ENCODE assay signal across 21 cellular contexts in genomic region chr19:53992211-53992610, GRCh38. TPM values are rescaled to one million over a fixed set of nuclear protein-coding genes. Genes with fewer than 3 reads are reported as not detected.
A peak's percentile ranks its signal among the peaks of the same experiment; 100 is the strongest.
DNase-seq lines count a peak whose midpoint lies in the region; ATAC-seq and TF ChIP-seq lines count a peak whose summit lies in the region.
"Had no signal": no experiment of that assay in that cellular context is flagged by ENCODE, and none has a peak within 500 bp of the region (broad histone marks: within the 10 kb centered on the region; RNA-seq: fewer than 3 reads in every experiment).

No MANE protein-coding gene starts in this region.

- H2AFZ ChIP-seq in PC-9, result peak overlapping the region; percentile 86

- H4K20me1 ChIP-seq in PC-9 (ENCODE audit: insufficient read depth), result no peaks in the 10 kb centered on the region

- peaks cover 31% of the 10 kb centered on the region for H3K79me2 ChIP-seq in PC-9 (ENCODE audit: low read depth)

- H3K9me3 ChIP-seq in PC-9 (ENCODE audit: insufficient read depth, low read depth) (no peaks in the 10 kb centered on the region), iPS-15b (ENCODE audit: control insufficient read depth, insufficient read depth, low read length) (no peaks in the 10 kb centered on the region), psoas muscle (no peaks in the 10 kb centered on the region)
- H3K9me3 ChIP-seq: gastroesophageal sphincter, tibial artery had no signal

- TF ChIP-seq CTCF in PC-9 (conservative IDR thresholded peaks at IDR 0.05), result no peak
- no peak for TF ChIP-seq CTCF in psoas muscle (IDR thresholded peaks at IDR 0.05)

- H3K27ac Mint-ChIP-seq in activated T-helper 1 cell treated with anti-CD3 and anti-CD28 coated beads, Interleukin-12 subunit alpha, Interleukin-12 subunit beta, Interleukin-2, Interleukin-4 antibody, amounts not matched to agents 30 ng/mL and 10 ng/mL and 1 ng/mL, durations not matched to agents 14 hours and 24 hours and 36 hours, result no peak overlapping the region
- H3K27ac Mint-ChIP-seq: activated naive CD8-positive, alpha-beta T cell treated with anti-CD3 and anti-CD28 coated beads, Interleukin-2, amount 50 U/mL, for 24 hours; CD4-positive, CD25-positive, alpha-beta regulatory T cell had no signal

- no peaks in the 10 kb centered on the region for H3K9me2 ChIP-seq in PC-9 (ENCODE audit: insufficient read depth)

- H3K4me2 ChIP-seq in PC-9, result peak overlapping the region; percentile 99

- POLR2A ChIA-PET in PC-9 (lab: Charles Lee; ENCODE audit: unreplicated experiment), result no interaction called here

- ATAC-seq in psoas muscle (no peak), GM21447 (IDR thresholded peaks at IDR 0.05; ENCODE audit: unreplicated experiment) (no peak)
- ATAC-seq: activated naive CD8-positive, alpha-beta T cell treated with anti-CD3 and anti-CD28 coated beads, Interleukin-2, amount 50 U/mL, for 24 hours; gastroesophageal sphincter had no signal

- peak overlapping the region; percentile 69 for H3K27ac ChIP-seq in PC-9
- peak overlapping the region; percentile 96 for H3K27ac ChIP-seq in psoas muscle
- H3K27ac ChIP-seq: 22Rv1, gastroesophageal sphincter, tibial artery had no signal

- DNase-seq in NCI-H345 treated with DMSO at 0.1 percent for 48 hours (lab: John Stamatoyannopoulos, UW; ENCODE audit: unreplicated experiment) (peak; percentile 1), NCI-H345 (lab: John Stamatoyannopoulos, UW) (no peak), PC-9 (no peak), psoas muscle (no peak), AML-193 (lab: John Stamatoyannopoulos, UW) (no peak)
- DNase-seq in activated T-helper 1 cell treated with anti-CD3 and anti-CD28 coated beads, Interleukin-12 subunit alpha, Interleukin-12 subunit beta, Interleukin-2, Interleukin-4 antibody, amounts not matched to agents 30 ng/mL and 10 ng/mL and 1 ng/mL, durations not matched to agents 14 hours and 24 hours and 36 hours (ENCODE audit: low spot score), result no peak
- DNase-seq: activated CD4-positive, alpha-beta T cell treated with anti-CD3 and anti-CD28 coated beads for 1 hour; activated naive CD8-positive, alpha-beta T cell treated with anti-CD3 and anti-CD28 coated beads, Interleukin-2, amount 50 U/mL, for 24 hours; CD4-positive, CD25-positive, alpha-beta regulatory T cell; central memory CD4-positive, alpha-beta T cell; NCI-H2107; NCI-H82; stimulated activated CD4-positive, alpha-beta T cell treated with anti-CD3 and anti-CD28 coated beads, Interleukin-4, amount 100 ng/mL, for 1 hour; stimulated activated CD8-positive, alpha-beta memory T cell treated with anti-CD3 and anti-CD28 coated beads, Interleukin-4, amount 100 ng/mL, for 48 hours; T-helper 2 cell; tibial artery had no signal

- H3K27me3 ChIP-seq in PC-9 (ENCODE audit: insufficient read depth, low read depth), result no peaks in the 10 kb centered on the region
- peaks cover 40% of the 10 kb centered on the region for H3K27me3 ChIP-seq in iPS-15b (ENCODE audit: control insufficient read depth, insufficient read depth, low read length)
- peaks cover 0 to 6% (median 0%) of the 10 kb centered on the region in 3 donors for H3K27me3 ChIP-seq in psoas muscle (ENCODE audit: insufficient read depth in 3 of 3, low read length in 2 of 3)

- peaks cover 39% of the 10 kb centered on the region for H3F3A ChIP-seq in PC-9 (ENCODE audit: insufficient read depth, low read depth)

- no peak overlapping the region for H3K4me3 Mint-ChIP-seq in activated T-helper 1 cell treated with anti-CD3 and anti-CD28 coated beads, Interleukin-12 subunit alpha, Interleukin-12 subunit beta, Interleukin-2, Interleukin-4 antibody, amounts not matched to agents 30 ng/mL and 10 ng/mL and 1 ng/mL, durations not matched to agents 14 hours and 24 hours and 36 hours
- H3K4me3 Mint-ChIP-seq: activated naive CD8-positive, alpha-beta T cell treated with anti-CD3 and anti-CD28 coated beads, Interleukin-2, amount 50 U/mL, for 24 hours had no signal

- H3K4me1 Mint-ChIP-seq in activated T-helper 1 cell treated with anti-CD3 and anti-CD28 coated beads, Interleukin-12 subunit alpha, Interleukin-12 subunit beta, Interleukin-2, Interleukin-4 antibody, amounts not matched to agents 30 ng/mL and 10 ng/mL and 1 ng/mL, durations not matched to agents 14 hours and 24 hours and 36 hours (ENCODE audit: low read depth), result no peaks in the 10 kb centered on the region

- peak overlapping the region; percentile 94 for H3K4me3 ChIP-seq in PC-9
- peak overlapping the region; percentile 43 for H3K4me3 ChIP-seq in iPS-15b (ENCODE audit: low read depth, low read length)
- H3K4me3 ChIP-seq in psoas muscle, result peak overlapping the region; percentile 84

- H3K4me1 ChIP-seq in PC-9 (replicated peaks; ENCODE audit: insufficient read depth) (peaks cover 37% of the 10 kb centered on the region), iPS-15b (ENCODE audit: control insufficient read depth, insufficient read depth, low read length) (peaks cover 3% of the 10 kb centered on the region), psoas muscle (peaks cover 9% of the 10 kb centered on the region)

- CTCF ChIA-PET in PC-9 (lab: Charles Lee), result no interaction called here

- H3K36me3 ChIP-seq in PC-9 (ENCODE audit: low read depth) (no peaks in the 10 kb centered on the region), iPS-15b (ENCODE audit: control insufficient read depth, insufficient read depth, low read length) (no peaks in the 10 kb centered on the region), psoas muscle (ENCODE audit: insufficient read depth in 1 of 2, low read depth in 1 of 2) (no peaks in the 10 kb centered on the region)
- H3K36me3 ChIP-seq: gastroesophageal sphincter, tibial artery had no signal

- WGBS in psoas muscle, 3 donors, result 59 to 67% (median 60%) methylated on average over 9 of the region's 9 CpGs

- no peaks in the 10 kb centered on the region for H3K9me3 Mint-ChIP-seq in activated T-helper 1 cell treated with anti-CD3 and anti-CD28 coated beads, Interleukin-12 subunit alpha, Interleukin-12 subunit beta, Interleukin-2, Interleukin-4 antibody, amounts not matched to agents 30 ng/mL and 10 ng/mL and 1 ng/mL, durations not matched to agents 14 hours and 24 hours and 36 hours
- H3K9me3 Mint-ChIP-seq: activated naive CD8-positive, alpha-beta T cell treated with anti-CD3 and anti-CD28 coated beads, Interleukin-2, amount 50 U/mL, for 24 hours had no signal

- intact Hi-C loops in PC-9 (cut with micrococcal nuclease; ENCODE audit: unreplicated experiment), result no loop called here
- intact Hi-C loops in psoas muscle (cut with DNase I), result no loop called here
- intact Hi-C loops in activated T-helper 1 cell treated with anti-CD3 and anti-CD28 coated beads, Interleukin-12 subunit alpha, Interleukin-12 subunit beta, Interleukin-2, Interleukin-4 antibody, amounts not matched to agents 30 ng/mL and 10 ng/mL and 1 ng/mL, durations not matched to agents 14 hours and 24 hours and 36 hours (cut with micrococcal nuclease), result no loop called here

- BruUV-seq in PC-9 (replicated peaks; lab: Mats Ljungman, UMichigan), result TSS peak; percentile 70

- no peak overlapping the region for H3K9ac ChIP-seq in iPS-15b (ENCODE audit: low read depth, low read length)

- H3K27me3 Mint-ChIP-seq in activated T-helper 1 cell treated with anti-CD3 and anti-CD28 coated beads, Interleukin-12 subunit alpha, Interleukin-12 subunit beta, Interleukin-2, Interleukin-4 antibody, amounts not matched to agents 30 ng/mL and 10 ng/mL and 1 ng/mL, durations not matched to agents 14 hours and 24 hours and 36 hours (ENCODE audit: insufficient read depth), result peaks cover 12% of the 10 kb centered on the region

- no peaks in the 10 kb centered on the region for H3K36me3 Mint-ChIP-seq in activated T-helper 1 cell treated with anti-CD3 and anti-CD28 coated beads, Interleukin-12 subunit alpha, Interleukin-12 subunit beta, Interleukin-2, Interleukin-4 antibody, amounts not matched to agents 30 ng/mL and 10 ng/mL and 1 ng/mL, durations not matched to agents 14 hours and 24 hours and 36 hours (ENCODE audit: low read depth)
- H3K36me3 Mint-ChIP-seq: CD4-positive, CD25-positive, alpha-beta regulatory T cell had no signal

RNA-seq across cellular contexts. Expression of gene CACNG6, which starts 0.8 kb away (rescaled TPM):
- 11.5 and 18.7 TPM in 2 replicates for total RNA-seq in PC-9 (2021)
- total RNA-seq in psoas muscle, result 10 to 100 TPM; 18.4 to 33.1 (median 28.5) TPM
- polyA plus RNA-seq in psoas muscle, result 10 to 100 TPM in 2 of 3 donors, 1 to 10 TPM in 1; 2.1 to 20.4 (median 19.0) TPM
- total RNA-seq in activated T-helper 1 cell treated with anti-CD3 and anti-CD28 coated beads, Interleukin-12 subunit alpha, Interleukin-12 subunit beta, Interleukin-2, Interleukin-4 antibody, amounts not matched to agents 30 ng/mL and 10 ng/mL and 1 ng/mL, durations not matched to agents 14 hours and 24 hours and 36 hours, result not detected in 2 replicates
- total RNA-seq: CD4-positive, CD25-positive, alpha-beta regulatory T cell; gastroesophageal sphincter; omental fat pad had no signal
- polyA plus RNA-seq: CD4-positive, CD25-positive, alpha-beta regulatory T cell had no signal

RNA-seq across cellular contexts. Expression of gene CACNG8, which starts 29.5 kb away (rescaled TPM):
- total RNA-seq in PC-9 (2021) (2.9 and 3.8 TPM in 2 replicates), psoas muscle (under 1 TPM; 0.15 to 0.26 (median 0.17) TPM)
- polyA plus RNA-seq in psoas muscle, result under 1 TPM; 0.04 to 0.42 (median 0.08) TPM
- total RNA-seq in activated T-helper 1 cell treated with anti-CD3 and anti-CD28 coated beads, Interleukin-12 subunit alpha, Interleukin-12 subunit beta, Interleukin-2, Interleukin-4 antibody, amounts not matched to agents 30 ng/mL and 10 ng/mL and 1 ng/mL, durations not matched to agents 14 hours and 24 hours and 36 hours, result not detected in 2 replicates
- total RNA-seq: CD4-positive, CD25-positive, alpha-beta regulatory T cell; omental fat pad had no signal
- polyA plus RNA-seq: CD4-positive, CD25-positive, alpha-beta regulatory T cell had no signal

Comparison
In these comparisons a context has a peak if more than half of its experiments do, and no peak if none do; other contexts are left out.
1. H3K4me3 ChIP-seq: peak in every context shown above with its lines; median percentile 94 in PC-9; 84 in psoas muscle; 43 in iPS-15b.
2. RNA of gene CACNG6, which starts 0.8 kb away (total RNA-seq): 18.4 to 33.1 TPM in psoas muscle and 11.5 to 18.7 TPM in PC-9; not detected in activated T-helper 1 cell treated with anti-CD3 and anti-CD28 coated beads, Interleukin-12 subunit alpha, Interleukin-12 subunit beta, Interleukin-2, Interleukin-4 antibody, amounts not matched to agents 30 ng/mL and 10 ng/mL and 1 ng/mL, durations not matched to agents 14 hours and 24 hours and 36 hours; every median in the first group is over 10 times any median in the second.